ENCODE assay signal across 16 cellular contexts in genomic region chr10:34081347-34081743, GRCh38.
"Had no signal": no experiment of that assay in that cellular context is flagged by ENCODE, and none has a peak within 500 bp of the region (broad histone marks: within the 10 kb centered on the region; RNA-seq: fewer than 3 reads in every experiment).

No MANE protein-coding gene starts in this region.

- ATAC-seq: activated CD4-positive, alpha-beta T cell treated with anti-CD3 and anti-CD28 coated beads for 36 hours; activated CD8-positive, alpha-beta T cell treated with anti-CD3 and anti-CD28 coated beads, Interleukin-2, amount 10 ng/mL, durations not matched to agents 7 days and 5 days; activated naive CD4-positive, alpha-beta T cell treated with anti-CD3 and anti-CD28 coated beads, Interleukin-2, amount 50 U/mL, for 72 hours; stimulated activated memory B cell treated with anti-CD40 and anti-IgM and Interleukin-4, amounts not matched to agents 10 μg/mL and 1 μg/mL and 100 μg/mL, for 72 hours; T-helper 17 cell had no signal

- H3K9me3 ChIP-seq: body of pancreas, pancreas had no signal

- H3K4me3 ChIP-seq: body of pancreas, pancreas had no signal

- H3K27ac ChIP-seq: pancreas had no signal

- H3K36me3 ChIP-seq: pancreas had no signal

- H3K4me1 ChIP-seq: body of pancreas, pancreas had no signal

- H3K27me3 ChIP-seq: body of pancreas, pancreas had no signal

- DNase-seq: activated CD4-positive, alpha-beta T cell treated with anti-CD3 and anti-CD28 coated beads for 36 hours; activated CD8-positive, alpha-beta memory T cell treated with anti-CD3 and anti-CD28 coated beads, Interleukin-2, amount 50 U/mL, for 4 hours; activated CD8-positive, alpha-beta T cell treated with anti-CD3 and anti-CD28 coated beads, Interleukin-2, amount 10 ng/mL, durations not matched to agents 7 days and 5 days; activated effector memory CD4-positive, alpha-beta T cell treated with anti-CD3 and anti-CD28 coated beads, Interleukin-2, amount 50 U/mL, for 16 hours; activated T-cell treated with anti-CD3 and anti-CD28 coated beads, Interleukin-2, amount 50 U/mL, for 48 hours; amniotic stem cell; effector CD8-positive, alpha-beta T cell; foreskin melanocyte; mammary epithelial cell; naive B cell; stimulated activated CD4-positive, alpha-beta T cell treated with anti-CD3 and anti-CD28 coated beads, Interleukin-2, amount 100 ng/mL, for 48 hours; T-helper 17 cell had no signal
